ENCODE assay signal across 1 cellular context in the genomic region with DNA sequence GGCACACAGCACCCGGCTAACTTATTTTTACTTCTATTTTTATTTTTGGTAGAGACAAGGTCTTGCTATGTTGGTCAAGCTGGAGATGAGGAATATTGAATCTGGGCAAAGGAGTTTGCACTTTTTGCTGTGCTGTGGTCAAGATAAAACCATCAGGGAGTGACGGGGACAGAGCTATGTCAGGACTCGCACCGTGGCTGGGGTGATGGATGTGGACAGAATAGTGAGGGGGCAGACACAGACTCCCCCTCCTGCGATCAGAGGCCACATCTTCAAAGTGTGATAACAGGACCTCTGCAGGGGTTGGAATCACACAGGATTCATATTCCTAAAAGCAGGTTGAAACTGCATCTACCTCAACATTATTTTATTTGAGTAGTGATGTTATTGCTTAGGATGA.
TF ChIP-seq lines count a peak whose summit lies in the region.

No MANE protein-coding gene starts in this region.

TF ChIP-seq in H1, 55 proteins besides CTCF, POLR2A, EP300 and RAD21 (continued from another document):
- TF ChIP-seq, protein P1, sequence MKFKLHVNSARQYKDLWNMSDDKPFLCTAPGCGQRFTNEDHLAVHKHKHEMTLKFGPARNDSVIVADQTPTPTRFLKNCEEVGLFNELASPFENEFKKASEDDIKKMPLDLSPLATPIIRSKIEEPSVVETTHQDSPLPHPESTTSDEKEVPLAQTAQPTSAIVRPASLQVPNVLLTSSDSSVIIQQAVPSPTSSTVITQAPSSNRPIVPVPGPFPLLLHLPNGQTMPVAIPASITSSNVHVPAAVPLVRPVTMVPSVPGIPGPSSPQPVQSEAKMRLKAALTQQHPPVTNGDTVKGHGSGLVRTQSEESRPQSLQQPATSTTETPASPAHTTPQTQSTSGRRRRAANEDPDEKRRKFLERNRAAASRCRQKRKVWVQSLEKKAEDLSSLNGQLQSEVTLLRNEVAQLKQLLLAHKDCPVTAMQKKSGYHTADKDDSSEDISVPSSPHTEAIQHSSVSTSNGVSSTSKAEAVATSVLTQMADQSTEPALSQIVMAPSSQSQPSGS (IDR thresholded peaks at IDR 0.05; ENCODE audit: low read length): no peak
